Comparison of ENCODE assay signal across 8 cellular contexts in genomic region chr13:51070005-51070649, GRCh38. TPM values are rescaled to one million over a fixed set of nuclear protein-coding genes. Genes with fewer than 3 reads are reported as not detected.
DNase-seq lines count a peak whose midpoint lies in the region; ATAC-seq and TF ChIP-seq lines count a peak whose summit lies in the region.

No MANE protein-coding gene starts in this region.

- peaks cover 23% of the 10 kb centered on the region for H3K27me3 Mint-ChIP-seq in activated CD4-positive, alpha-beta T cell treated with anti-CD3 and anti-CD28 coated beads, Interleukin-2, amount 10 ng/mL, durations not matched to agents 24 days and 14 days

- no peaks in the 10 kb centered on the region; the same call in 1 of the 2 replicates for H3K4me1 ChIP-seq in BE2C

- H3K9me3 Mint-ChIP-seq in activated CD4-positive, alpha-beta T cell treated with anti-CD3 and anti-CD28 coated beads, Interleukin-2, amount 10 ng/mL, durations not matched to agents 24 days and 14 days, result no peaks in the 10 kb centered on the region

- intact Hi-C loops in activated CD4-positive, alpha-beta T cell treated with anti-CD3 and anti-CD28 coated beads, Interleukin-2, amount 10 ng/mL, durations not matched to agents 24 days and 14 days (cut with micrococcal nuclease), result loop anchor here (1.0 to 2.0 kb wide), 3 partner anchors 160 to 1094 kb away; no protein-coding TSS in a partner anchor
- intact Hi-C loops in lower leg skin (cut with DNase I; ENCODE audit: low total_unique reads), result loop anchor here (10.0 kb wide), 1 partner anchor 1085 kb away; no protein-coding TSS in a partner anchor

- ATAC-seq in GM19035 (IDR thresholded peaks at IDR 0.05; ENCODE audit: unreplicated experiment), result peak; percentile 74
- peak; percentile 78 for ATAC-seq in HG03439 (IDR thresholded peaks at IDR 0.05; ENCODE audit: unreplicated experiment)

- H3K36me3 ChIP-seq in BE2C, result no peaks in the 10 kb centered on the region

- H3K36me3 Mint-ChIP-seq in activated CD4-positive, alpha-beta T cell treated with anti-CD3 and anti-CD28 coated beads, Interleukin-2, amount 10 ng/mL, durations not matched to agents 24 days and 14 days (ENCODE audit: low read depth), result no peaks in the 10 kb centered on the region

- no peak overlapping the region for H3K4me3 ChIP-seq in BE2C (ENCODE audit: low read depth, low read length)
- no peak overlapping the region for H3K4me3 ChIP-seq in lower leg skin (ENCODE audit: low read depth, poor library complexity, severe bottlenecking)

- H3K27me3 ChIP-seq in BE2C, result no peaks in the 10 kb centered on the region

- 7 to 10% methylated on average over 11 of the region's 11 CpGs for WGBS in lower leg skin, 2 donors

- no peak overlapping the region for H3K4me3 Mint-ChIP-seq in activated CD4-positive, alpha-beta T cell treated with anti-CD3 and anti-CD28 coated beads, Interleukin-2, amount 10 ng/mL, durations not matched to agents 24 days and 14 days

- no peak overlapping the region for H3K27ac Mint-ChIP-seq in activated CD4-positive, alpha-beta T cell treated with anti-CD3 and anti-CD28 coated beads, Interleukin-2, amount 10 ng/mL, durations not matched to agents 24 days and 14 days

- TF ChIP-seq POLR2A in lower leg skin (IDR thresholded peaks at IDR 0.05), result no peak

- TF ChIP-seq CTCF in BE2C (IDR thresholded peaks at IDR 0.05; ENCODE audit: low read depth, low read length) (peak; percentile 99), lower leg skin (IDR thresholded peaks at IDR 0.05) (peak in 1 of 3 donors; percentile 20)

- DNase-seq in BE2C (peak; percentile 81), NCI-H524 (lab: John Stamatoyannopoulos, UW) (peak; percentile 46 to 87), dedifferentiated amniotic fluid mesenchymal stem cell (ENCODE audit: extremely low spot score) (peak; percentile 76), lower leg skin (ENCODE audit: low spot score in 2 of 2) (peak; percentile 71 to 95)
- DNase-seq in activated CD4-positive, alpha-beta T cell treated with anti-CD3 and anti-CD28 coated beads, Interleukin-2, amount 10 ng/mL, durations not matched to agents 24 days and 14 days, result peak; percentile 94
- peak; percentile 56 to 62 (median 61) for DNase-seq in stimulated activated CD4-positive, alpha-beta T cell treated with anti-CD3 and anti-CD28 coated beads, TNF-alpha, amount 100 ng/mL, for 48 hours (ENCODE audit: low read depth in 3 of 3)

- H3K4me1 Mint-ChIP-seq in activated CD4-positive, alpha-beta T cell treated with anti-CD3 and anti-CD28 coated beads, Interleukin-2, amount 10 ng/mL, durations not matched to agents 24 days and 14 days, result peaks cover 18% of the 10 kb centered on the region

- H3K9me3 ChIP-seq in BE2C, result no peaks in the 10 kb centered on the region

RNA-seq across cellular contexts. Expression of gene C13orf42, which starts 40.9 kb away (rescaled TPM):
- polyA plus RNA-seq in BE2C (2012; ENCODE audit: insufficient read depth, insufficient read length, low read depth), result not detected
- total RNA-seq in activated CD4-positive, alpha-beta T cell treated with anti-CD3 and anti-CD28 coated beads, Interleukin-2, amount 10 ng/mL, durations not matched to agents 24 days and 14 days, result not detected in 2 replicates
- total RNA-seq in lower leg skin, result under 1 TPM in 1 of 4 donors, not detected in 3; 0.10 TPM
